In genomic region chr3:154901263-154901662, GRCh38 we compare ENCODE assay signal across 12 cellular contexts.
DNase-seq lines count a peak whose midpoint lies in the region; ATAC-seq and TF ChIP-seq lines count a peak whose summit lies in the region.
"Had no signal": no experiment of that assay in that cellular context is flagged by ENCODE, and none has a peak within 500 bp of the region (broad histone marks: within the 10 kb centered on the region; RNA-seq: fewer than 3 reads in every experiment).

No MANE protein-coding gene starts in this region.

- H3K4me3 ChIP-seq in AG10803 (ENCODE audit: low read length), result no peak overlapping the region
- H3K4me3 ChIP-seq in SK-N-SH (ENCODE audit: low read depth in 2 of 2, low read length in 1 of 2), result no peak overlapping the region
- H3K4me3 ChIP-seq in osteoblast (ENCODE audit: insufficient read depth, low read length), result no peak overlapping the region
- H3K4me3 ChIP-seq: BLaER1 treated with 17β-estradiol and CSF1 and Interleukin-3, amounts not matched to agents 10 nM and 100 nM; HAP-1 had no signal

- no peaks in the 10 kb centered on the region for H3K27me3 ChIP-seq in SK-N-SH (ENCODE audit: insufficient read depth)
- H3K27me3 ChIP-seq in osteoblast (ENCODE audit: insufficient read depth, low read length), result no peaks in the 10 kb centered on the region
- H3K27me3 ChIP-seq: BLaER1 treated with 17β-estradiol and CSF1 and Interleukin-3, amounts not matched to agents 10 nM and 100 nM had no signal

- no peak; a peak in 1 of 4 replicates for TF ChIP-seq EP300 in SK-N-SH (IDR thresholded peaks at IDR 0.05; ENCODE audit: borderline replicate concordance in 1 of 2, low read depth in 1 of 2, low read length in 1 of 2)

- peak; percentile 23 for DNase-seq in AG10803 (ENCODE audit: low read depth)
- DNase-seq in SK-N-SH, result no peak
- DNase-seq in fibroblast of peridontal ligament (ENCODE audit: extremely low read depth), result peak; percentile 39
- no peak for DNase-seq in osteoblast (ENCODE audit: insufficient read length, low spot score, missing footprints)
- DNase-seq in sciatic nerve (ENCODE audit: low spot score), result no peak
- no peak for DNase-seq in central memory CD4-positive, alpha-beta T cell
- DNase-seq: 8988T; CD4-positive, CD25-positive, alpha-beta regulatory T cell; DMS53 had no signal

- H2AFZ ChIP-seq in SK-N-SH (ENCODE audit: low read depth), result peak overlapping the region; percentile 59
- H2AFZ ChIP-seq in osteoblast (ENCODE audit: low read length), result no peak overlapping the region

- H3K4me1 ChIP-seq in SK-N-SH (ENCODE audit: control insufficient read depth in 1 of 2, insufficient read depth in 2 of 2, low read depth in 1 of 2, low read length in 1 of 2) (no peaks in the 10 kb centered on the region; a peak in 1 of 4 replicates), osteoblast (ENCODE audit: insufficient read depth, low read length) (peaks cover 4% of the 10 kb centered on the region)
- H3K4me1 ChIP-seq: BLaER1 treated with 17β-estradiol and CSF1 and Interleukin-3, amounts not matched to agents 10 nM and 100 nM; HAP-1 had no signal

- no peak for TF ChIP-seq CTCF in AG10803 (conservative IDR thresholded peaks at IDR 0.05; ENCODE audit: low read length)
- TF ChIP-seq CTCF in SK-N-SH (IDR thresholded peaks at IDR 0.05), result no peak
- no peak for TF ChIP-seq CTCF in osteoblast (IDR thresholded peaks at IDR 0.05; ENCODE audit: extremely low read depth, low read depth, low read length)

- no peaks in the 10 kb centered on the region for H3K36me3 ChIP-seq in SK-N-SH (replicated peaks in 1 of 2; ENCODE audit: control insufficient read depth in 1 of 2, insufficient read depth in 2 of 2, low read length in 1 of 2)
- H3K36me3 ChIP-seq in osteoblast (ENCODE audit: insufficient read depth, low read length), result no peaks in the 10 kb centered on the region
- H3K36me3 ChIP-seq: BLaER1 treated with 17β-estradiol and CSF1 and Interleukin-3, amounts not matched to agents 10 nM and 100 nM; HAP-1 had no signal

- ATAC-seq in sciatic nerve (no peak), HG03378 (IDR thresholded peaks at IDR 0.05; ENCODE audit: unreplicated experiment) (no peak)

- peaks cover 17% of the 10 kb centered on the region for H3F3A ChIP-seq in SK-N-SH (replicated peaks; ENCODE audit: insufficient read depth)

- peak overlapping the region; percentile 60 to 88; a peak in 3 of 4 replicates for H3K27ac ChIP-seq in SK-N-SH (ENCODE audit: low read depth in 2 of 2, low read length in 1 of 2)
- peak overlapping the region; percentile 43 for H3K27ac ChIP-seq in osteoblast (ENCODE audit: low read depth, low read length)
- H3K27ac ChIP-seq: BLaER1 treated with 17β-estradiol and CSF1 and Interleukin-3, amounts not matched to agents 10 nM and 100 nM had no signal

- WGBS in SK-N-SH (ENCODE audit: low lambda C conversion rate), result 34% methylated on average over 2 of the region's 2 CpGs

- H3K9me2 ChIP-seq in SK-N-SH, result no peaks in the 10 kb centered on the region

- no peak overlapping the region for H3K9ac ChIP-seq in SK-N-SH
- H3K9ac ChIP-seq: BLaER1 treated with 17β-estradiol and CSF1 and Interleukin-3, amounts not matched to agents 10 nM and 100 nM had no signal

- no peak for TF ChIP-seq RAD21 in SK-N-SH (IDR thresholded peaks at IDR 0.05; ENCODE audit: low read length)

- intact Hi-C loops in sciatic nerve (cut with DNase I), result no loop called here

- H3K4me2 ChIP-seq in SK-N-SH (peak overlapping the region; percentile 26; the same call in 1 of the 2 replicates), osteoblast (ENCODE audit: insufficient read depth, low read length) (no peak overlapping the region)
- H3K4me2 ChIP-seq: BLaER1 treated with 17β-estradiol and CSF1 and Interleukin-3, amounts not matched to agents 10 nM and 100 nM had no signal

- no peaks in the 10 kb centered on the region for H4K20me1 ChIP-seq in SK-N-SH (ENCODE audit: insufficient read depth)
- no peaks in the 10 kb centered on the region for H4K20me1 ChIP-seq in osteoblast (ENCODE audit: insufficient read depth, low read length)
- H4K20me1 ChIP-seq: BLaER1 treated with 17β-estradiol and CSF1 and Interleukin-3, amounts not matched to agents 10 nM and 100 nM had no signal

- H3K79me2 ChIP-seq in SK-N-SH (ENCODE audit: insufficient read depth) (no peaks in the 10 kb centered on the region), osteoblast (ENCODE audit: insufficient read depth, low read length) (no peaks in the 10 kb centered on the region)

- POLR2A ChIA-PET in SK-N-SH (lab: Yijun Ruan, JAX), result no interaction called here

- CTCF ChIA-PET in SK-N-SH (lab: Yijun Ruan, JAX), result no interaction called here

- no peaks in the 10 kb centered on the region for H3K9me3 ChIP-seq in SK-N-SH
- H3K9me3 ChIP-seq in osteoblast (ENCODE audit: low read depth, low read length), result no peaks in the 10 kb centered on the region
- H3K9me3 ChIP-seq: BLaER1 treated with 17β-estradiol and CSF1 and Interleukin-3, amounts not matched to agents 10 nM and 100 nM; HAP-1 had no signal

TF ChIP-seq in SK-N-SH, 30 proteins besides CTCF, POLR2A, EP300 and RAD21:
- TF ChIP-seq JUND (IDR thresholded peaks at IDR 0.05) (peak; percentile 5; the same call in 1 of the 2 replicates), TCF12 (IDR thresholded peaks at IDR 0.05) (peak; percentile 54), ELF1 (IDR thresholded peaks at IDR 0.05) (no peak), YY1 (IDR thresholded peaks at IDR 0.05; ENCODE audit: low read depth) (no peak), CHD2 (IDR thresholded peaks at IDR 0.05; ENCODE audit: low read length, partially characterized antibody) (no peak), FOSL2 (IDR thresholded peaks at IDR 0.05; ENCODE audit: borderline replicate concordance, low read depth) (peak; percentile 56; the same call in 1 of the 2 replicates), SIN3A (IDR thresholded peaks at IDR 0.05; ENCODE audit: borderline replicate concordance, low read depth, low read length) (no peak), GATA2 (CRISPR knock-in tag; IDR thresholded peaks at IDR 0.05) (no peak), RFX5 (IDR thresholded peaks at IDR 0.05; ENCODE audit: low read length) (no peak), NRF1 (IDR thresholded peaks at IDR 0.05; ENCODE audit: low read depth, low read length) (no peak)
- TF ChIP-seq, protein P1, sequence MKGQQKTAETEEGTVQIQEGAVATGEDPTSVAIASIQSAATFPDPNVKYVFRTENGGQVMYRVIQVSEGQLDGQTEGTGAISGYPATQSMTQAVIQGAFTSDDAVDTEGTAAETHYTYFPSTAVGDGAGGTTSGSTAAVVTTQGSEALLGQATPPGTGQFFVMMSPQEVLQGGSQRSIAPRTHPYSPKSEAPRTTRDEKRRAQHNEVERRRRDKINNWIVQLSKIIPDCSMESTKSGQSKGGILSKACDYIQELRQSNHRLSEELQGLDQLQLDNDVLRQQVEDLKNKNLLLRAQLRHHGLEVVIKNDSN (IDR thresholded peaks at IDR 0.05; ENCODE audit: borderline replicate concordance, low read depth), result no peak
- TF ChIP-seq, protein P2, sequence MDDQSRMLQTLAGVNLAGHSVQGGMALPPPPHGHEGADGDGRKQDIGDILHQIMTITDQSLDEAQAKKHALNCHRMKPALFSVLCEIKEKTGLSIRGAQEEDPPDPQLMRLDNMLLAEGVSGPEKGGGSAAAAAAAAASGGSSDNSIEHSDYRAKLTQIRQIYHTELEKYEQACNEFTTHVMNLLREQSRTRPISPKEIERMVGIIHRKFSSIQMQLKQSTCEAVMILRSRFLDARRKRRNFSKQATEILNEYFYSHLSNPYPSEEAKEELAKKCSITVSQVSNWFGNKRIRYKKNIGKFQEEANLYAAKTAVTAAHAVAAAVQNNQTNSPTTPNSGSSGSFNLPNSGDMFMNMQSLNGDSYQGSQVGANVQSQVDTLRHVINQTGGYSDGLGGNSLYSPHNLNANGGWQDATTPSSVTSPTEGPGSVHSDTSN (IDR thresholded peaks at IDR 0.05), result peak; percentile 55; the same call in 1 of the 2 replicates

Comparison
In these comparisons a context has a peak if more than half of its experiments do, and no peak if none do; other contexts are left out.
1. DNase-seq: peak in AG10803 (single experiment) and fibroblast of peridontal ligament (single experiment); none in SK-N-SH (single experiment), osteoblast (single experiment), sciatic nerve (single experiment) and central memory CD4-positive, alpha-beta T cell (single experiment).